Comparison of ENCODE assay signal across 9 cellular contexts in genomic region chr9:130694205-130694604, GRCh38. TPM values are rescaled to one million over a fixed set of nuclear protein-coding genes. Genes with fewer than 3 reads are reported as not detected.
DNase-seq lines count a peak whose midpoint lies in the region; ATAC-seq and TF ChIP-seq lines count a peak whose summit lies in the region.
"Had no signal": no experiment of that assay in that cellular context is flagged by ENCODE, and none has a peak within 500 bp of the region (broad histone marks: within the 10 kb centered on the region; RNA-seq: fewer than 3 reads in every experiment).

No MANE protein-coding gene starts in this region.

- ATAC-seq in HG03108 (IDR thresholded peaks at IDR 0.05; ENCODE audit: unreplicated experiment) (no peak), HG03139 (IDR thresholded peaks at IDR 0.05; ENCODE audit: unreplicated experiment) (no peak)

- H3K36me3 Mint-ChIP-seq in osteocyte (ENCODE audit: unreplicated experiment) = peaks cover 25% of the 10 kb centered on the region

- peak overlapping the region; percentile 64 for H3K4me3 ChIP-seq in endocrine pancreas (ENCODE audit: control insufficient read depth, insufficient read depth, low read length)

- H3K27ac Mint-ChIP-seq in osteocyte (ENCODE audit: unreplicated experiment) = peak overlapping the region; percentile 82

- peak overlapping the region; percentile 93 for H3K4me3 Mint-ChIP-seq in osteocyte (ENCODE audit: unreplicated experiment)

- peak overlapping the region; percentile 85 for H3K9ac ChIP-seq in endocrine pancreas (ENCODE audit: control insufficient read depth, insufficient read depth, low read length)

- H3K27me3 Mint-ChIP-seq in osteocyte (ENCODE audit: unreplicated experiment) = no peaks in the 10 kb centered on the region

- no peaks in the 10 kb centered on the region for H3K4me1 ChIP-seq in endocrine pancreas (ENCODE audit: control insufficient read depth, insufficient read depth, low read length)

- no peaks in the 10 kb centered on the region for H3K36me3 ChIP-seq in endocrine pancreas (ENCODE audit: control insufficient read depth, insufficient read depth, low read length)

- peaks cover 43% of the 10 kb centered on the region for H3K4me1 Mint-ChIP-seq in osteocyte (ENCODE audit: unreplicated experiment)

- DNase-seq in ELR (ENCODE audit: low read depth) = peak; percentile 62
- peak; percentile 40 for DNase-seq in OCI-M1 (lab: John Stamatoyannopoulos, UW)
- DNase-seq in osteocyte (ENCODE audit: extremely low spot score, unreplicated experiment) = no peak
- DNase-seq in NCI-H1048 (lab: John Stamatoyannopoulos, UW) = no peak
- no peak for DNase-seq in GM20000 (ENCODE audit: low spot score)

- H3K9me3 ChIP-seq in endocrine pancreas (ENCODE audit: control insufficient read depth, low read length) = no peaks in the 10 kb centered on the region

- H3K27me3 ChIP-seq in endocrine pancreas (ENCODE audit: control insufficient read depth, insufficient read depth, low read length) = no peaks in the 10 kb centered on the region

- no peak for TF ChIP-seq CTCF in osteocyte (IDR thresholded peaks at IDR 0.05)
- TF ChIP-seq CTCF in GM20000 (IDR thresholded peaks at IDR 0.05; ENCODE audit: extremely low read depth, missing control alignments) = no peak

- no peaks in the 10 kb centered on the region for H3K9me3 Mint-ChIP-seq in osteocyte (ENCODE audit: unreplicated experiment)

RNA-seq across cellular contexts. Expression of gene EXOSC2, which starts 0.6 kb away (rescaled TPM):
- total RNA-seq in osteocyte = 26.1 and 26.2 TPM in 2 replicates

RNA-seq across cellular contexts. Expression of gene PRDM12, which starts 29.8 kb away (rescaled TPM):
- total RNA-seq in osteocyte = not detected in 2 replicates
- total RNA-seq: LHCN-M2 had no signal

Comparison
In these comparisons a context has a peak if more than half of its experiments do, and no peak if none do; other contexts are left out.
1. DNase-seq: peak in ELR (single experiment) and OCI-M1 (single experiment); none in osteocyte (single experiment), NCI-H1048 (single experiment) and GM20000 (single experiment).